In genomic region chr20:1565461-1565860, GRCh38 we compare ENCODE assay signal across 1 cellular context.
A peak's percentile ranks its signal among the peaks of the same experiment; 100 is the strongest.
TF ChIP-seq lines count a peak whose summit lies in the region.

No MANE protein-coding gene starts in this region.

TF ChIP-seq in HepG2, 621 proteins besides CTCF, POLR2A, EP300 and RAD21 (continued from another document):
- TF ChIP-seq MAZ (IDR thresholded peaks at IDR 0.05; ENCODE audit: borderline replicate concordance, low read depth, low read length) (no peak), MAZ (CRISPR knock-in tag; IDR thresholded peaks at IDR 0.05; ENCODE audit: low read depth) (no peak), MAFK (conservative IDR thresholded peaks at IDR 0.05 in 1 of 2, IDR thresholded peaks at IDR 0.05 in 1 of 2; ENCODE audit: low read length in 2 of 2) (peak; percentile 70 to 80), ZSCAN29 (CRISPR knock-in tag; conservative IDR thresholded peaks at IDR 0.05) (no peak), KAT8 (CRISPR knock-in tag; IDR thresholded peaks at IDR 0.05) (no peak)
